ENCODE assay signal across 19 cellular contexts in genomic region chr18:10259934-10260333, GRCh38.
DNase-seq lines count a peak whose midpoint lies in the region; ATAC-seq and TF ChIP-seq lines count a peak whose summit lies in the region.
"Had no signal": no experiment of that assay in that cellular context is flagged by ENCODE, and none has a peak within 500 bp of the region (broad histone marks: within the 10 kb centered on the region; RNA-seq: fewer than 3 reads in every experiment).

No MANE protein-coding gene starts in this region.

- H3K79me2 ChIP-seq in fibroblast of lung (ENCODE audit: control insufficient read depth, insufficient read depth, low read length): no peaks in the 10 kb centered on the region

- H3K4me3 Mint-ChIP-seq in MCF 10A (ENCODE audit: unreplicated experiment): no peak overlapping the region
- H3K4me3 Mint-ChIP-seq in stimulated activated memory B cell treated with anti-CD40 and anti-IgM and Interleukin-4, amounts not matched to agents 10 μg/mL and 1 μg/mL and 100 μg/mL, for 72 hours: no peak overlapping the region
- H3K4me3 Mint-ChIP-seq: CD4-positive, alpha-beta T cell had no signal

- no peaks in the 10 kb centered on the region for H4K20me1 ChIP-seq in fibroblast of lung (ENCODE audit: control insufficient read depth, extremely low read depth, insufficient read depth, low read length)

- no peak overlapping the region for H2AFZ ChIP-seq in fibroblast of lung (ENCODE audit: low read length)
- H2AFZ ChIP-seq: PC-9 had no signal

- no peaks in the 10 kb centered on the region for H3K36me3 Mint-ChIP-seq in MCF 10A (ENCODE audit: insufficient read depth, unreplicated experiment)
- no peaks in the 10 kb centered on the region for H3K36me3 Mint-ChIP-seq in stimulated activated memory B cell treated with anti-CD40 and anti-IgM and Interleukin-4, amounts not matched to agents 10 μg/mL and 1 μg/mL and 100 μg/mL, for 72 hours

- no peaks in the 10 kb centered on the region for H3K27me3 Mint-ChIP-seq in MCF 10A (ENCODE audit: insufficient read depth, unreplicated experiment)
- H3K27me3 Mint-ChIP-seq in stimulated activated memory B cell treated with anti-CD40 and anti-IgM and Interleukin-4, amounts not matched to agents 10 μg/mL and 1 μg/mL and 100 μg/mL, for 72 hours: peaks cover 31% of the 10 kb centered on the region
- H3K27me3 Mint-ChIP-seq: CD4-positive, alpha-beta T cell had no signal

- H3K9me3 Mint-ChIP-seq in MCF 10A (ENCODE audit: unreplicated experiment): no peaks in the 10 kb centered on the region
- H3K9me3 Mint-ChIP-seq in stimulated activated memory B cell treated with anti-CD40 and anti-IgM and Interleukin-4, amounts not matched to agents 10 μg/mL and 1 μg/mL and 100 μg/mL, for 72 hours: peaks cover 3% of the 10 kb centered on the region

- H3K27me3 ChIP-seq in breast epithelium (no peaks in the 10 kb centered on the region), fibroblast of lung (ENCODE audit: control insufficient read depth, insufficient read depth, low read length) (no peaks in the 10 kb centered on the region), ascending aorta (no peaks in the 10 kb centered on the region)

- H3K4me2 ChIP-seq in fibroblast of lung (ENCODE audit: extremely low read depth, insufficient read depth, low read length): no peak overlapping the region
- H3K4me2 ChIP-seq: KMS-11, PC-9 had no signal

- POLR2A ChIA-PET in MCF 10A (lab: Yijun Ruan, JAX): interaction anchor here (1.0 kb wide), 1 partner anchor 21 kb away, joined by 3 read pairs; no protein-coding TSS in a partner anchor

- DNase-seq in MCF 10A (ENCODE audit: unreplicated experiment): peak; percentile 22
- no peak for DNase-seq in breast epithelium (ENCODE audit: low spot score in 2 of 2)
- DNase-seq in SHP77 treated with DMSO at 0.1 percent for 48 hours (lab: John Stamatoyannopoulos, UW): peak; percentile 82
- peak; percentile 16 to 42 for DNase-seq in fibroblast of lung (ENCODE audit: low read depth in 2 of 2)
- no peak for DNase-seq in ascending aorta (ENCODE audit: low spot score in 2 of 2)
- DNase-seq in cerebellar cortex (ENCODE audit: low spot score): no peak
- DNase-seq: CD4-positive, alpha-beta T cell; DND-41; GOT3; MM.1S; NCI-H2029; NCI-H2171 treated with DMSO at 0.1 percent for 48 hours; NCI-H524; PC-9 had no signal

- ATAC-seq in GM21717 (IDR thresholded peaks at IDR 0.05; ENCODE audit: unreplicated experiment): no peak
- ATAC-seq in stimulated activated memory B cell treated with anti-CD40 and anti-IgM and Interleukin-4, amounts not matched to agents 10 μg/mL and 1 μg/mL and 100 μg/mL, for 72 hours: no peak
- ATAC-seq: Right ventricle myocardium inferior, SK-N-SH treated with all-trans-retinoic acid at 6 μM for 48 hours had no signal

- H3K9ac ChIP-seq in fibroblast of lung (ENCODE audit: insufficient read depth, low read length): no peak overlapping the region
- H3K9ac ChIP-seq: KMS-11 had no signal

- intact Hi-C loops in MCF 10A (cut with micrococcal nuclease): no loop called here
- intact Hi-C loops in breast epithelium (cut with DNase I; ENCODE audit: low total_unique reads): no loop called here
- intact Hi-C loops in ascending aorta (cut with DNase I): no loop called here

- peaks cover 18% of the 10 kb centered on the region for H3K4me1 Mint-ChIP-seq in MCF 10A (ENCODE audit: insufficient read depth, unreplicated experiment)
- H3K4me1 Mint-ChIP-seq in stimulated activated memory B cell treated with anti-CD40 and anti-IgM and Interleukin-4, amounts not matched to agents 10 μg/mL and 1 μg/mL and 100 μg/mL, for 72 hours: peaks cover 21% of the 10 kb centered on the region

- TF ChIP-seq CTCF in MCF 10A (IDR thresholded peaks at IDR 0.05; ENCODE audit: unreplicated experiment): no peak
- TF ChIP-seq CTCF in breast epithelium (IDR thresholded peaks at IDR 0.05): no peak
- TF ChIP-seq CTCF in fibroblast of lung (conservative IDR thresholded peaks at IDR 0.05 in 1 of 2, IDR thresholded peaks at IDR 0.05 in 1 of 2; ENCODE audit: low read depth in 1 of 2, low read length in 2 of 2): no peak
- no peak for TF ChIP-seq CTCF in ascending aorta (IDR thresholded peaks at IDR 0.05)

- H3K4me3 ChIP-seq in breast epithelium (no peak overlapping the region), fibroblast of lung (replicated peaks in 1 of 4; ENCODE audit: control extremely low read depth in 1 of 4, insufficient read depth in 1 of 4, low read depth in 3 of 4, low read length in 4 of 4) (no peak overlapping the region), ascending aorta (no peak overlapping the region)
- H3K4me3 ChIP-seq: PC-9 had no signal

- H3K36me3 ChIP-seq in breast epithelium: no peaks in the 10 kb centered on the region
- no peaks in the 10 kb centered on the region for H3K36me3 ChIP-seq in fibroblast of lung (ENCODE audit: control insufficient read depth, insufficient read depth, low read length)
- no peaks in the 10 kb centered on the region for H3K36me3 ChIP-seq in ascending aorta

- no peaks in the 10 kb centered on the region for H3K9me3 ChIP-seq in breast epithelium
- H3K9me3 ChIP-seq in fibroblast of lung (ENCODE audit: control insufficient read depth, insufficient read depth, low read depth, low read length): no peaks in the 10 kb centered on the region
- H3K9me3 ChIP-seq in ascending aorta: no peaks in the 10 kb centered on the region

- H3K27ac Mint-ChIP-seq in MCF 10A (ENCODE audit: low read depth, unreplicated experiment): no peak overlapping the region
- no peak overlapping the region for H3K27ac Mint-ChIP-seq in stimulated activated memory B cell treated with anti-CD40 and anti-IgM and Interleukin-4, amounts not matched to agents 10 μg/mL and 1 μg/mL and 100 μg/mL, for 72 hours
- H3K27ac Mint-ChIP-seq: CD4-positive, alpha-beta T cell had no signal

- no peak overlapping the region for H3K27ac ChIP-seq in breast epithelium
- no peak overlapping the region for H3K27ac ChIP-seq in fibroblast of lung (ENCODE audit: insufficient read depth, low read length)
- H3K27ac ChIP-seq in ascending aorta: no peak overlapping the region
- H3K27ac ChIP-seq: KMS-11, PC-9 had no signal

- H3K4me1 ChIP-seq in breast epithelium (no peaks in the 10 kb centered on the region), fibroblast of lung (ENCODE audit: control insufficient read depth, extremely low read depth, insufficient read depth, low read length) (no peaks in the 10 kb centered on the region), ascending aorta (no peaks in the 10 kb centered on the region)

- BruUV-seq in MCF 10A (replicated peaks; lab: Mats Ljungman, UMichigan): no TSS peak

- TF ChIP-seq POLR2A in breast epithelium (IDR thresholded peaks at IDR 0.05): no peak

- CTCF ChIA-PET in MCF 10A (lab: Yijun Ruan, JAX): no interaction called here

Comparison
In these comparisons a context has a peak if more than half of its experiments do, and no peak if none do; other contexts are left out.
1. DNase-seq: peak in MCF 10A (single experiment), SHP77 treated with DMSO at 0.1 percent for 48 hours (single experiment) and fibroblast of lung (2 of 2); none in breast epithelium (0 of 2), ascending aorta (0 of 2) and cerebellar cortex (single experiment).